23 cellular contexts compared by ENCODE assay signal in genomic region chr2:200155652-200156051, GRCh38.
DNase-seq lines count a peak whose midpoint lies in the region; ATAC-seq and TF ChIP-seq lines count a peak whose summit lies in the region.
"Had no signal": no experiment of that assay in that cellular context is flagged by ENCODE, and none has a peak within 500 bp of the region (broad histone marks: within the 10 kb centered on the region; RNA-seq: fewer than 3 reads in every experiment).

No MANE protein-coding gene starts in this region.

- no peak overlapping the region for H2AFZ ChIP-seq in fibroblast of lung (ENCODE audit: low read length)

- no peak overlapping the region for H3K4me3 Mint-ChIP-seq in activated CD4-positive, alpha-beta T cell treated with anti-CD3 and anti-CD28 coated beads for 36 hours
- H3K4me3 Mint-ChIP-seq: activated naive CD4-positive, alpha-beta T cell treated with anti-CD3 and anti-CD28 coated beads, Interleukin-2, amount 50 U/mL, for 24 hours; type B pancreatic cell had no signal

- no peaks in the 10 kb centered on the region for H3K27me3 ChIP-seq in right cardiac atrium (ENCODE audit: control insufficient read depth, insufficient read depth)
- no peaks in the 10 kb centered on the region for H3K27me3 ChIP-seq in right atrium auricular region
- H3K27me3 ChIP-seq in fibroblast of lung (ENCODE audit: control insufficient read depth, insufficient read depth, low read length), result no peaks in the 10 kb centered on the region
- H3K27me3 ChIP-seq in psoas muscle (ENCODE audit: insufficient read depth in 3 of 3, low read length in 2 of 3), result no peaks in the 10 kb centered on the region
- H3K27me3 ChIP-seq: body of pancreas, neutrophil had no signal

- no peaks in the 10 kb centered on the region for H3K79me2 ChIP-seq in fibroblast of lung (ENCODE audit: control insufficient read depth, insufficient read depth, low read length)

- H3K9me3 Mint-ChIP-seq in activated CD4-positive, alpha-beta T cell treated with anti-CD3 and anti-CD28 coated beads for 36 hours (ENCODE audit: low read depth), result no peaks in the 10 kb centered on the region

- no peak overlapping the region for H3K27ac Mint-ChIP-seq in activated CD4-positive, alpha-beta T cell treated with anti-CD3 and anti-CD28 coated beads for 36 hours
- H3K27ac Mint-ChIP-seq: activated naive CD4-positive, alpha-beta T cell treated with anti-CD3 and anti-CD28 coated beads, Interleukin-2, amount 50 U/mL, for 24 hours; type B pancreatic cell had no signal

- no peaks in the 10 kb centered on the region for H4K20me1 ChIP-seq in fibroblast of lung (ENCODE audit: control insufficient read depth, extremely low read depth, insufficient read depth, low read length)

- H3K36me3 ChIP-seq in right atrium auricular region (no peaks in the 10 kb centered on the region), fibroblast of lung (ENCODE audit: control insufficient read depth, insufficient read depth, low read length) (no peaks in the 10 kb centered on the region), psoas muscle (ENCODE audit: insufficient read depth in 1 of 2, low read depth in 1 of 2) (no peaks in the 10 kb centered on the region)
- H3K36me3 ChIP-seq: neutrophil, WERI-Rb-1 had no signal

- CTCF ChIA-PET in activated CD4-positive, alpha-beta T cell treated with anti-CD3 and anti-CD28 coated beads for 36 hours (lab: Charles Lee), result interaction anchor here (0.6 to 0.9 kb wide), 2 partner anchors 15 to 470 kb away, joined by 3 read pairs; no protein-coding TSS in a partner anchor

- H3K27ac ChIP-seq in right cardiac atrium (ENCODE audit: low read length), result no peak overlapping the region
- no peak overlapping the region for H3K27ac ChIP-seq in right atrium auricular region
- H3K27ac ChIP-seq in fibroblast of lung (ENCODE audit: insufficient read depth, low read length), result no peak overlapping the region
- no peak overlapping the region for H3K27ac ChIP-seq in psoas muscle
- H3K27ac ChIP-seq: neutrophil, WERI-Rb-1 had no signal

- H3K4me3 ChIP-seq in right cardiac atrium (ENCODE audit: low read length) (peak overlapping the region; percentile 49), right atrium auricular region (no peak overlapping the region), fibroblast of lung (replicated peaks in 1 of 4; ENCODE audit: control extremely low read depth in 1 of 4, insufficient read depth in 1 of 4, low read depth in 3 of 4, low read length in 4 of 4) (peak overlapping the region in 2 of 4 experiments; percentile 45 to 73), psoas muscle (peak overlapping the region; percentile 61)
- H3K4me3 ChIP-seq: body of pancreas, mucosa of descending colon had no signal

- H3K9ac ChIP-seq in fibroblast of lung (ENCODE audit: insufficient read depth, low read length), result no peak overlapping the region

- no peak for TF ChIP-seq CTCF in right atrium auricular region (IDR thresholded peaks at IDR 0.05)
- TF ChIP-seq CTCF in fibroblast of lung (conservative IDR thresholded peaks at IDR 0.05 in 1 of 2, IDR thresholded peaks at IDR 0.05 in 1 of 2; ENCODE audit: low read depth in 1 of 2, low read length in 2 of 2), result no peak
- TF ChIP-seq CTCF in psoas muscle (IDR thresholded peaks at IDR 0.05), result no peak

- intact Hi-C loops in right cardiac atrium (cut with DNase I) (no loop called here), psoas muscle (cut with DNase I) (no loop called here)
- intact Hi-C loops in activated CD4-positive, alpha-beta T cell treated with anti-CD3 and anti-CD28 coated beads for 36 hours (cut with DNase I, micrococcal nuclease), result no loop called here

- WGBS in right cardiac atrium, result 57% methylated on average over 3 of the region's 3 CpGs
- WGBS in psoas muscle, 3 donors, result 22 to 34% (median 26%) methylated on average over 3 of the region's 3 CpGs

- H3K9me3 ChIP-seq in right cardiac atrium (ENCODE audit: control insufficient read depth, low read length) (no peaks in the 10 kb centered on the region), right atrium auricular region (peaks cover 0 to 5% of the 10 kb centered on the region in 2 donors), fibroblast of lung (ENCODE audit: control insufficient read depth, insufficient read depth, low read depth, low read length) (no peaks in the 10 kb centered on the region), psoas muscle (no peaks in the 10 kb centered on the region)
- H3K9me3 ChIP-seq: neutrophil had no signal

- H3K4me2 ChIP-seq in fibroblast of lung (ENCODE audit: extremely low read depth, insufficient read depth, low read length), result peak overlapping the region; percentile 59

- DNase-seq in right cardiac atrium (no peak), right atrium auricular region (ENCODE audit: low spot score) (no peak), fibroblast of lung (ENCODE audit: low read depth in 2 of 2) (no peak), psoas muscle (no peak)
- no peak for DNase-seq in activated CD4-positive, alpha-beta T cell treated with anti-CD3 and anti-CD28 coated beads for 36 hours
- DNase-seq in activated CD4-positive, alpha-beta T cell treated with anti-CD3 and anti-CD28 coated beads for 48 hours, result no peak
- no peak for DNase-seq in activated CD8-positive, alpha-beta memory T cell treated with anti-CD3 and anti-CD28 coated beads, Interleukin-2, amount 50 U/mL, for 4 hours
- DNase-seq: ACHN; body of pancreas; Kasumi-1; left colon; mucosa of descending colon; NCI-H1105; NCI-H2107; NCI-H526; retina; stimulated activated CD4-positive, alpha-beta T cell treated with anti-CD3 and anti-CD28 coated beads, Interleukin-1b, Interleukin-23, amount 100 ng/mL, for 48 hours; stimulated activated naive CD4-positive, alpha-beta T cell; WERI-Rb-1 had no signal

- no peaks in the 10 kb centered on the region for H3K36me3 Mint-ChIP-seq in activated CD4-positive, alpha-beta T cell treated with anti-CD3 and anti-CD28 coated beads for 36 hours (ENCODE audit: low read depth)
- H3K36me3 Mint-ChIP-seq: activated naive CD4-positive, alpha-beta T cell treated with anti-CD3 and anti-CD28 coated beads, Interleukin-2, amount 50 U/mL, for 24 hours had no signal

- POLR2A ChIA-PET in activated CD4-positive, alpha-beta T cell treated with anti-CD3 and anti-CD28 coated beads for 36 hours (lab: Charles Lee), result no interaction called here

- no peaks in the 10 kb centered on the region for H3K4me1 Mint-ChIP-seq in activated CD4-positive, alpha-beta T cell treated with anti-CD3 and anti-CD28 coated beads for 36 hours
- H3K4me1 Mint-ChIP-seq: activated naive CD4-positive, alpha-beta T cell treated with anti-CD3 and anti-CD28 coated beads, Interleukin-2, amount 50 U/mL, for 24 hours had no signal

- peaks cover 4% of the 10 kb centered on the region for H3K27me3 Mint-ChIP-seq in activated CD4-positive, alpha-beta T cell treated with anti-CD3 and anti-CD28 coated beads for 36 hours
- H3K27me3 Mint-ChIP-seq: type B pancreatic cell had no signal

- ATAC-seq in right cardiac atrium (no peak), psoas muscle (peak in 1 of 4 donors; percentile 19), HG03457 (IDR thresholded peaks at IDR 0.05; ENCODE audit: unreplicated experiment) (no peak)
- ATAC-seq in activated CD4-positive, alpha-beta T cell treated with anti-CD3 and anti-CD28 coated beads for 36 hours, result no peak
- ATAC-seq: left colon had no signal

- no peaks in the 10 kb centered on the region for H3K4me1 ChIP-seq in right cardiac atrium (ENCODE audit: control insufficient read depth, insufficient read depth, low read length)
- H3K4me1 ChIP-seq in right atrium auricular region, result peaks cover 0 to 7% of the 10 kb centered on the region in 2 donors
- no peaks in the 10 kb centered on the region for H3K4me1 ChIP-seq in fibroblast of lung (ENCODE audit: control insufficient read depth, extremely low read depth, insufficient read depth, low read length)
- H3K4me1 ChIP-seq in psoas muscle, result no peaks in the 10 kb centered on the region

Comparison
In these comparisons a context has a peak if more than half of its experiments do, and no peak if none do; other contexts are left out.
1. H3K4me3 ChIP-seq: peak in right cardiac atrium (single experiment) and psoas muscle (single experiment); none in right atrium auricular region (0 of 2).